8 cellular contexts compared by ENCODE assay signal in genomic region chr21:39004776-39005605, GRCh38.
DNase-seq lines count a peak whose midpoint lies in the region; ATAC-seq, FAIRE-seq and TF ChIP-seq lines count a peak whose summit lies in the region.

No MANE protein-coding gene starts in this region.

- no peak for FAIRE-seq in GM12891 (lab: Jason Lieb, UNC)

- peak; percentile 36 for ATAC-seq in activated CD8-positive, alpha-beta memory T cell treated with anti-CD3 and anti-CD28 coated beads, Interleukin-2, amount 10 ng/mL, durations not matched to agents 7 days and 5 days

- H3K4me1 Mint-ChIP-seq in activated CD8-positive, alpha-beta memory T cell treated with anti-CD3 and anti-CD28 coated beads, Interleukin-2, amount 10 ng/mL, durations not matched to agents 7 days and 5 days, result peaks cover 34% of the 10 kb centered on the region
- peaks cover 16% of the 10 kb centered on the region for H3K4me1 Mint-ChIP-seq in activated naive CD8-positive, alpha-beta T cell (ENCODE audit: low read depth)
- peaks cover 23 to 26% of the 10 kb centered on the region in 2 donors for H3K4me1 Mint-ChIP-seq in immature natural killer cell

- H3K9me3 Mint-ChIP-seq in activated CD8-positive, alpha-beta memory T cell treated with anti-CD3 and anti-CD28 coated beads, Interleukin-2, amount 10 ng/mL, durations not matched to agents 7 days and 5 days (ENCODE audit: low read depth), result no peaks in the 10 kb centered on the region
- no peaks in the 10 kb centered on the region for H3K9me3 Mint-ChIP-seq in activated naive CD8-positive, alpha-beta T cell (ENCODE audit: low read depth)
- peaks cover 0 to 2% (median 0%) of the 10 kb centered on the region in 6 donors for H3K9me3 Mint-ChIP-seq in immature natural killer cell

- no peak for TF ChIP-seq POLR2A in GM12891 (IDR thresholded peaks at IDR 0.05; ENCODE audit: low read depth, low read length)

- peak overlapping the region; percentile 25 for H3K27ac ChIP-seq in temporal lobe (ENCODE audit: low read depth, low read length)

- H3K27me3 Mint-ChIP-seq in activated CD8-positive, alpha-beta memory T cell treated with anti-CD3 and anti-CD28 coated beads, Interleukin-2, amount 10 ng/mL, durations not matched to agents 7 days and 5 days, result peaks cover 9% of the 10 kb centered on the region
- H3K27me3 Mint-ChIP-seq in activated naive CD8-positive, alpha-beta T cell, result no peaks in the 10 kb centered on the region
- peaks cover 3 to 8% (median 4%) of the 10 kb centered on the region in 3 donors for H3K27me3 Mint-ChIP-seq in immature natural killer cell (ENCODE audit: low read depth in 3 of 3)

- CTCF ChIA-PET in activated CD8-positive, alpha-beta memory T cell treated with anti-CD3 and anti-CD28 coated beads, Interleukin-2, amount 10 ng/mL, durations not matched to agents 7 days and 5 days (lab: Charles Lee), result no interaction called here

- H3K36me3 Mint-ChIP-seq in activated CD8-positive, alpha-beta memory T cell treated with anti-CD3 and anti-CD28 coated beads, Interleukin-2, amount 10 ng/mL, durations not matched to agents 7 days and 5 days, result no peaks in the 10 kb centered on the region
- no peaks in the 10 kb centered on the region for H3K36me3 Mint-ChIP-seq in activated naive CD8-positive, alpha-beta T cell
- H3K36me3 Mint-ChIP-seq in immature natural killer cell, result no peaks in the 10 kb centered on the region

- H3K4me3 Mint-ChIP-seq in activated CD8-positive, alpha-beta memory T cell treated with anti-CD3 and anti-CD28 coated beads, Interleukin-2, amount 10 ng/mL, durations not matched to agents 7 days and 5 days, result no peak overlapping the region
- peak overlapping the region; percentile 53 for H3K4me3 Mint-ChIP-seq in activated naive CD8-positive, alpha-beta T cell
- H3K4me3 Mint-ChIP-seq in immature natural killer cell, result peak overlapping the region; percentile 62 to 88 (median 88)

- peak overlapping the region; percentile 78 for H3K27ac Mint-ChIP-seq in activated CD8-positive, alpha-beta memory T cell treated with anti-CD3 and anti-CD28 coated beads, Interleukin-2, amount 10 ng/mL, durations not matched to agents 7 days and 5 days
- peak overlapping the region; percentile 54 for H3K27ac Mint-ChIP-seq in activated naive CD8-positive, alpha-beta T cell
- H3K27ac Mint-ChIP-seq in immature natural killer cell, result peak overlapping the region; percentile 34 to 89 (median 80)

- DNase-seq in activated CD8-positive, alpha-beta memory T cell treated with anti-CD3 and anti-CD28 coated beads, Interleukin-2, amount 10 ng/mL, durations not matched to agents 7 days and 5 days, result no peak
- no peak for DNase-seq in activated CD8-positive, alpha-beta memory T cell treated with anti-CD3 and anti-CD28 coated beads, Interleukin-2, amount 50 U/mL, for 48 hours
- DNase-seq in immature natural killer cell (peak in 2 of 3 donors; percentile 19 to 23), GM12891 (ENCODE audit: insufficient read length, low spot score) (no peak), COR-L47 (lab: John Stamatoyannopoulos, UW) (no peak)
- no peak for DNase-seq in stimulated activated CD4-positive, alpha-beta T cell treated with anti-CD3 and anti-CD28 coated beads, Interleukin-4, amount 100 ng/mL, for 24 hours

TF ChIP-seq in GM12891, 5 proteins besides CTCF, POLR2A, EP300 and RAD21:
- TF ChIP-seq POLR2AphosphoS5 (IDR thresholded peaks at IDR 0.05; ENCODE audit: low read depth, low read length) (no peak), PAX5 (IDR thresholded peaks at IDR 0.05; ENCODE audit: insufficient read depth, low read length, severe bottlenecking) (no peak), POU2F2 (IDR thresholded peaks at IDR 0.05; ENCODE audit: low read depth, low read length) (no peak)
TF ChIP-seq in GM12891: peak in this region for 0.

Comparison
In these comparisons a context has a peak if more than half of its experiments do, and no peak if none do; other contexts are left out.
1. DNase-seq: peak in immature natural killer cell (2 of 3); none in activated CD8-positive, alpha-beta memory T cell treated with anti-CD3 and anti-CD28 coated beads, Interleukin-2, amount 10 ng/mL, durations not matched to agents 7 days and 5 days (single experiment), activated CD8-positive, alpha-beta memory T cell treated with anti-CD3 and anti-CD28 coated beads, Interleukin-2, amount 50 U/mL, for 48 hours (single experiment), stimulated activated CD4-positive, alpha-beta T cell treated with anti-CD3 and anti-CD28 coated beads, Interleukin-4, amount 100 ng/mL, for 24 hours (single experiment), GM12891 (single experiment) and COR-L47 (single experiment).
2. Peak in every context shown above with its lines, with median percentiles within 50 percentile points of each other: H3K27ac Mint-ChIP-seq.